In genomic region chr19:50476224-50476942, GRCh38 we compare ENCODE assay signal across 8 cellular contexts. TPM values are rescaled to one million over a fixed set of nuclear protein-coding genes. Genes with fewer than 3 reads are reported as not detected.
DNase-seq lines count a peak whose midpoint lies in the region; ATAC-seq and TF ChIP-seq lines count a peak whose summit lies in the region.

Gene EMC10, plus strand, starts transcription at chr19:50476507. Its CDS starts 38 bp downstream, at chr19:50476545.
Gene GARIN5A, minus strand, starts transcription at chr19:50476848. Its CDS starts 460 bp downstream, at chr19:50476388.

- in situ Hi-C loops in KBM-7 (cut with MboI; ENCODE audit: low pct_unique_long_range_greater_than_20kb, low sequenced_read_pairs) = no loop called here

- DNase-seq in DMS114 treated with DMSO at 0.1 percent for 48 hours (lab: John Stamatoyannopoulos, UW; ENCODE audit: unreplicated experiment) (peak; percentile 49), KBM-7 (peak; percentile 45), RKO (ENCODE audit: low spot score) (peak; percentile 96), fibroblast of the conjunctiva (ENCODE audit: low read depth) (peak; percentile 89)
- DNase-seq in activated effector memory CD4-positive, alpha-beta T cell treated with Interleukin-2 at 50 U/mL for 16 hours = peak; percentile 88

- peaks cover 21% of the 10 kb centered on the region for H3K79me2 ChIP-seq in neural cell (replicated peaks; ENCODE audit: insufficient read depth, low read length)

- H3K36me3 Mint-ChIP-seq in stimulated activated naive CD8-positive, alpha-beta T cell treated with anti-CD3 and anti-CD28 coated beads, Interleukin-15, Interleukin-2, amounts not matched to agents 100 ng/mL and 50 ng/mL, for 24 hours (ENCODE audit: low read depth) = peaks cover 11% of the 10 kb centered on the region

- TF ChIP-seq RAD21 in neural cell (conservative IDR thresholded peaks at IDR 0.05) = peak; percentile 71

- H3K27ac Mint-ChIP-seq in stimulated activated naive CD8-positive, alpha-beta T cell treated with anti-CD3 and anti-CD28 coated beads, Interleukin-15, Interleukin-2, amounts not matched to agents 100 ng/mL and 50 ng/mL, for 24 hours = peak within 1 kb of the TSS; percentile 78

- no peaks in the 10 kb centered on the region for H3K9me3 Mint-ChIP-seq in stimulated activated naive CD8-positive, alpha-beta T cell treated with anti-CD3 and anti-CD28 coated beads, Interleukin-15, Interleukin-2, amounts not matched to agents 100 ng/mL and 50 ng/mL, for 24 hours

- peaks cover 3% of the 10 kb centered on the region for H3F3A ChIP-seq in neural cell (ENCODE audit: insufficient read depth, low read length, poor library complexity, severe bottlenecking)

- no peaks in the 10 kb centered on the region for H3K27me3 ChIP-seq in neural cell (ENCODE audit: insufficient read depth, low read depth, low read length)

- peaks cover 20% of the 10 kb centered on the region for H3K4me1 Mint-ChIP-seq in stimulated activated naive CD8-positive, alpha-beta T cell treated with anti-CD3 and anti-CD28 coated beads, Interleukin-15, Interleukin-2, amounts not matched to agents 100 ng/mL and 50 ng/mL, for 24 hours (ENCODE audit: low read depth)

- no peaks in the 10 kb centered on the region for H3K27me3 Mint-ChIP-seq in stimulated activated naive CD8-positive, alpha-beta T cell treated with anti-CD3 and anti-CD28 coated beads, Interleukin-15, Interleukin-2, amounts not matched to agents 100 ng/mL and 50 ng/mL, for 24 hours

- peak within 1 kb of the TSS; percentile 89 for H3K4me3 Mint-ChIP-seq in stimulated activated naive CD8-positive, alpha-beta T cell treated with anti-CD3 and anti-CD28 coated beads, Interleukin-15, Interleukin-2, amounts not matched to agents 100 ng/mL and 50 ng/mL, for 24 hours

- H3K9me3 ChIP-seq in neural cell (ENCODE audit: low read length) = no peaks in the 10 kb centered on the region

- H3K4me3 ChIP-seq in neural cell (ENCODE audit: low read length) = peak within 1 kb of the TSS; percentile 91

- H3K9me2 ChIP-seq in neural cell (ENCODE audit: insufficient read depth, low read length) = no peaks in the 10 kb centered on the region

- H3K4me2 ChIP-seq in neural cell (ENCODE audit: low read length) = peak within 1 kb of the TSS; percentile 59

- H3K27ac ChIP-seq in neural cell (ENCODE audit: low read length) = peak within 1 kb of the TSS; percentile 98

- peak; percentile 70 for ATAC-seq in GM21576 (IDR thresholded peaks at IDR 0.05; ENCODE audit: unreplicated experiment)

- TF ChIP-seq EP300 in neural cell (conservative IDR thresholded peaks at IDR 0.05; ENCODE audit: poor library complexity, severe bottlenecking) = peak; percentile 62

- H3K9ac ChIP-seq in neural cell (ENCODE audit: low read length) = peak within 1 kb of the TSS; percentile 98

- H4K20me1 ChIP-seq in neural cell (ENCODE audit: insufficient read depth) = no peaks in the 10 kb centered on the region

- no peak for TF ChIP-seq CTCF in neural cell (IDR thresholded peaks at IDR 0.05; ENCODE audit: poor library complexity, severe bottlenecking)

- peak within 1 kb of the TSS; percentile 71 for H2AFZ ChIP-seq in neural cell (ENCODE audit: low read depth, low read length)

- no peaks in the 10 kb centered on the region for H3K36me3 ChIP-seq in neural cell (ENCODE audit: insufficient read depth, low read length)

TF ChIP-seq in neural cell, 6 proteins besides CTCF, POLR2A, EP300 and RAD21:
- TF ChIP-seq MXI1 (conservative IDR thresholded peaks at IDR 0.05; ENCODE audit: poor library complexity, severe bottlenecking) = peak; percentile 84
- TF ChIP-seq POLR2AphosphoS5 (IDR thresholded peaks at IDR 0.05) = peak; percentile 97
- TF ChIP-seq EZH2 (IDR thresholded peaks at IDR 0.05; ENCODE audit: borderline replicate concordance, insufficient read depth, low read length, poor library complexity, severe bottlenecking) = no peak
- TF ChIP-seq SMC3 (conservative IDR thresholded peaks at IDR 0.05; ENCODE audit: poor library complexity) = peak; percentile 74
- TF ChIP-seq, protein P1, sequence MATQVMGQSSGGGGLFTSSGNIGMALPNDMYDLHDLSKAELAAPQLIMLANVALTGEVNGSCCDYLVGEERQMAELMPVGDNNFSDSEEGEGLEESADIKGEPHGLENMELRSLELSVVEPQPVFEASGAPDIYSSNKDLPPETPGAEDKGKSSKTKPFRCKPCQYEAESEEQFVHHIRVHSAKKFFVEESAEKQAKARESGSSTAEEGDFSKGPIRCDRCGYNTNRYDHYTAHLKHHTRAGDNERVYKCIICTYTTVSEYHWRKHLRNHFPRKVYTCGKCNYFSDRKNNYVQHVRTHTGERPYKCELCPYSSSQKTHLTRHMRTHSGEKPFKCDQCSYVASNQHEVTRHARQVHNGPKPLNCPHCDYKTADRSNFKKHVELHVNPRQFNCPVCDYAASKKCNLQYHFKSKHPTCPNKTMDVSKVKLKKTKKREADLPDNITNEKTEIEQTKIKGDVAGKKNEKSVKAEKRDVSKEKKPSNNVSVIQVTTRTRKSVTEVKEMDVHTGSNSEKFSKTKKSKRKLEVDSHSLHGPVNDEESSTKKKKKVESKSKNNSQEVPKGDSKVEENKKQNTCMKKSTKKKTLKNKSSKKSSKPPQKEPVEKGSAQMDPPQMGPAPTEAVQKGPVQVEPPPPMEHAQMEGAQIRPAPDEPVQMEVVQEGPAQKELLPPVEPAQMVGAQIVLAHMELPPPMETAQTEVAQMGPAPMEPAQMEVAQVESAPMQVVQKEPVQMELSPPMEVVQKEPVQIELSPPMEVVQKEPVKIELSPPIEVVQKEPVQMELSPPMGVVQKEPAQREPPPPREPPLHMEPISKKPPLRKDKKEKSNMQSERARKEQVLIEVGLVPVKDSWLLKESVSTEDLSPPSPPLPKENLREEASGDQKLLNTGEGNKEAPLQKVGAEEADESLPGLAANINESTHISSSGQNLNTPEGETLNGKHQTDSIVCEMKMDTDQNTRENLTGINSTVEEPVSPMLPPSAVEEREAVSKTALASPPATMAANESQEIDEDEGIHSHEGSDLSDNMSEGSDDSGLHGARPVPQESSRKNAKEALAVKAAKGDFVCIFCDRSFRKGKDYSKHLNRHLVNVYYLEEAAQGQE (IDR thresholded peaks at IDR 0.05; ENCODE audit: borderline replicate concordance) = peak; percentile 93
- TF ChIP-seq TAF1 (IDR thresholded peaks at IDR 0.05; ENCODE audit: low read depth) = peak; percentile 96

RNA-seq across cellular contexts. Expression of gene EMC10, which starts in this region (rescaled TPM):
- 233 and 270 TPM in 2 replicates for polyA plus RNA-seq in neural cell
- 126 and 135 TPM in 2 replicates for polyA minus RNA-seq in neural cell

RNA-seq across cellular contexts. Expression of gene GARIN5A, which starts in this region (rescaled TPM):
- 3.3 and 6.5 TPM in 2 replicates for polyA plus RNA-seq in neural cell
- polyA minus RNA-seq in neural cell = 1.2 and 1.9 TPM in 2 replicates

Comparison
In these comparisons a context has a peak if more than half of its experiments do, and no peak if none do; other contexts are left out.
1. Peak in every context shown above with its lines: DNase-seq, ATAC-seq, H3K4me3 ChIP-seq and H3K27ac ChIP-seq.
2. DNase-seq: peak in every context shown above with its lines; median percentile 96 in RKO; 89 in fibroblast of the conjunctiva; 88 in activated effector memory CD4-positive, alpha-beta T cell treated with Interleukin-2 at 50 U/mL for 16 hours; 49 in DMS114 treated with DMSO at 0.1 percent for 48 hours; 45 in KBM-7.